ENCODE assay signal across 13 cellular contexts in genomic region chr12:9169986-9170634, GRCh38. TPM values are rescaled to one million over a fixed set of nuclear protein-coding genes. Genes with fewer than 3 reads are reported as not detected.
DNase-seq lines count a peak whose midpoint lies in the region; ATAC-seq and TF ChIP-seq lines count a peak whose summit lies in the region.
"Not testable (repeated sequence)": the region's sequence is repeated elsewhere in the genome, so short reads cannot be mapped to it uniquely, and the experiment has no call there.
"Had no signal": no experiment of that assay in that cellular context is flagged by ENCODE, and none has a peak within 500 bp of the region (broad histone marks: within the 10 kb centered on the region; RNA-seq: fewer than 3 reads in every experiment).

No MANE protein-coding gene starts in this region.

- not testable (repeated sequence) for H3K23ac ChIP-seq in mesendoderm (ENCODE audit: low read length)

- H3K9ac ChIP-seq in HUES64 (ENCODE audit: low read depth, low read length); mesendoderm (ENCODE audit: low read length): not testable (repeated sequence)

- H4K5ac ChIP-seq in mesendoderm (ENCODE audit: low read length) = not testable (repeated sequence)

- H3K79me1 ChIP-seq in mesendoderm (ENCODE audit: low read length) = not testable (repeated sequence)

- not testable (repeated sequence) for H3K36me3 ChIP-seq in HUES64 (ENCODE audit: insufficient read depth, low read length); iPS DF 6.9 (ENCODE audit: control insufficient read depth, insufficient read depth, low read length); mesendoderm (ENCODE audit: control insufficient read depth, insufficient read depth, low read length); spleen

- H3K79me2 ChIP-seq in mesendoderm (ENCODE audit: control insufficient read depth, insufficient read depth, low read length) = not testable (repeated sequence)

- H3K4me3 ChIP-seq in HUES64 (ENCODE audit: low read length) = 0 out of 2 replicates have a peak overlapping the region, but pooled peaks have one; percentile 7
- not testable (repeated sequence) for H3K4me3 ChIP-seq in iPS DF 6.9 (ENCODE audit: low read length); mesendoderm (ENCODE audit: low read length); spleen

- H3K4me1 Mint-ChIP-seq in endothelial cell (ENCODE audit: unreplicated experiment) = peaks cover 36% of the 10 kb centered on the region

- H3K4me1 ChIP-seq in HUES64 (ENCODE audit: insufficient read depth, low read length) = peaks cover 21% of the 10 kb centered on the region
- not testable (repeated sequence) for H3K4me1 ChIP-seq in iPS DF 6.9 (ENCODE audit: control insufficient read depth, insufficient read depth, low read length); mesendoderm (ENCODE audit: control insufficient read depth, low read depth, low read length); spleen

- not testable (repeated sequence) for H2BK120ac ChIP-seq in mesendoderm (ENCODE audit: low read depth, low read length)

- H3K4ac ChIP-seq in mesendoderm (ENCODE audit: low read depth, low read length) = not testable (repeated sequence)

- not testable (repeated sequence) for H3K4me2 ChIP-seq in mesendoderm (ENCODE audit: low read length)

- WGBS in HUES64 = 61% methylated on average over 7 of the region's 11 CpGs
- WGBS in iPS DF 6.9 (ENCODE audit: insufficient coverage, insufficient read length) = no CpG with 5 or more reads among the region's 11 CpGs
- WGBS in mesendoderm (ENCODE audit: extremely low coverage, insufficient coverage, low lambda C conversion rate) = no CpG with 5 or more reads among the region's 11 CpGs
- WGBS in spleen, 5 donors = 68 to 83% (median 75%) methylated on average over 8 to 11 of the region's 11 CpGs

- not testable (repeated sequence) for TF ChIP-seq CTCF in endothelial cell (IDR thresholded peaks at IDR 0.05; ENCODE audit: unreplicated experiment); spleen (IDR thresholded peaks at IDR 0.05 in 8 of 11, conservative IDR thresholded peaks at IDR 0.05 in 3 of 11)

- H2BK15ac ChIP-seq in mesendoderm (replicated peaks; ENCODE audit: low read depth) = not testable (repeated sequence)

- H3K18ac ChIP-seq in mesendoderm (ENCODE audit: low read length) = peak overlapping the region; percentile 9

- H3K9me3 ChIP-seq in HUES64 (ENCODE audit: insufficient read depth, low read depth, low read length); iPS DF 6.9 (ENCODE audit: control insufficient read depth, insufficient read depth, low read length); spleen: not testable (repeated sequence)

- ATAC-seq in left cardiac atrium = peak; percentile 47
- ATAC-seq in left lobe of liver = peak; percentile 53

- H3K27me3 ChIP-seq in HUES64 (ENCODE audit: insufficient read depth, low read length); iPS DF 6.9 (ENCODE audit: control insufficient read depth, insufficient read depth, low read length); mesendoderm (ENCODE audit: insufficient read depth, low read length, poor library complexity); spleen (replicated peaks in 1 of 7): not testable (repeated sequence)

- H2BK5ac ChIP-seq in mesendoderm (ENCODE audit: low read length) = peak overlapping the region; percentile 84

- not testable (repeated sequence) for H3K9me3 Mint-ChIP-seq in endothelial cell (ENCODE audit: unreplicated experiment)

- H3K27me3 Mint-ChIP-seq in endothelial cell (ENCODE audit: unreplicated experiment) = not testable (repeated sequence)

- intact Hi-C loops in left cardiac atrium (cut with DNase I); spleen (cut with DNase I; ENCODE audit: low total_unique reads): not testable (repeated sequence)

- H3K4me3 Mint-ChIP-seq in endothelial cell (ENCODE audit: unreplicated experiment) = not testable (repeated sequence)

- TF ChIP-seq POLR2A in spleen (IDR thresholded peaks at IDR 0.05) = not testable (repeated sequence)

- H3K27ac ChIP-seq in HUES64 (ENCODE audit: low read depth, low read length) = 0 out of 2 replicates have a peak overlapping the region, but pooled peaks have one; percentile 20
- H3K27ac ChIP-seq in iPS DF 6.9 (ENCODE audit: low read length); mesendoderm (ENCODE audit: low read depth, low read length): not testable (repeated sequence)
- peak overlapping the region in 5 of 8 donors; percentile 15 to 51 (median 35) for H3K27ac ChIP-seq in spleen

- DNase-seq in endothelial cell (ENCODE audit: low spot score) (peak; percentile 43), iPS DF 6.9 (ENCODE audit: low read depth, low spot score) (peak; percentile 11), mesendoderm (peak; percentile 66)
- not testable (repeated sequence) for DNase-seq in left cardiac atrium; left lobe of liver (ENCODE audit: low spot score); spleen

- peak overlapping the region; percentile 70 for H3K56ac ChIP-seq in mesendoderm (ENCODE audit: low read length)

- peak overlapping the region; percentile 69 for H2AK5ac ChIP-seq in mesendoderm (ENCODE audit: low read length)

- not testable (repeated sequence) for H4K8ac ChIP-seq in mesendoderm (ENCODE audit: low read depth, low read length)

- not testable (repeated sequence) for H3K36me3 Mint-ChIP-seq in endothelial cell (ENCODE audit: low read depth, unreplicated experiment)

- H3K27ac Mint-ChIP-seq in endothelial cell (ENCODE audit: unreplicated experiment) = peak overlapping the region; percentile 93

RNA-seq across cellular contexts. Expression of gene PZP, which starts 38.1 kb away (rescaled TPM):
- polyA plus RNA-seq in HUES64 (2013, experiment 1 of 2) = not detected
- polyA plus RNA-seq in HUES64 (2013, experiment 2 of 2) = not detected
- total RNA-seq in endothelial cell (ENCODE audit: unreplicated experiment) (2.2 TPM), left cardiac atrium (under 1 TPM; 0.42 to 0.68 TPM), left lobe of liver (0.70 TPM), spleen (1 to 10 TPM in 5 of 7 donors, under 1 TPM in 2; 0.68 to 3.0 (median 1.3) TPM)
- polyA plus RNA-seq in mesendoderm (2013, experiment 1 of 2) = not detected
- 0.01 TPM for polyA plus RNA-seq in mesendoderm (2013, experiment 2 of 2)
- under 1 TPM; 0.06 to 0.70 (median 0.35) TPM for polyA plus RNA-seq in spleen
- total RNA-seq: CD4-positive, CD25-positive, alpha-beta regulatory T cell; H4; MCF 10A; OCI-LY7; Peyer's patch had no signal
- polyA plus RNA-seq: BJ had no signal

RNA-seq across cellular contexts. Expression of gene A2M, which starts 54.4 kb away (rescaled TPM):
- 5.3 TPM for polyA plus RNA-seq in HUES64 (2013, experiment 1 of 2)
- 14.6 TPM for polyA plus RNA-seq in HUES64 (2013, experiment 2 of 2)
- total RNA-seq in endothelial cell (ENCODE audit: unreplicated experiment) (1.4 TPM), left cardiac atrium (100 to 1,000 TPM; 634 to 687 TPM), left lobe of liver (915 TPM), spleen (100 to 1,000 TPM; 348 to 975 (median 429) TPM)
- not detected for polyA plus RNA-seq in mesendoderm (2013, experiment 1 of 2)
- polyA plus RNA-seq in mesendoderm (2013, experiment 2 of 2) = not detected
- polyA plus RNA-seq in spleen = 10 to 100 TPM; 28.9 to 75.1 (median 61.5) TPM
- total RNA-seq: CD4-positive, CD25-positive, alpha-beta regulatory T cell; MCF 10A; OCI-LY7 had no signal
- polyA plus RNA-seq: CD4-positive, CD25-positive, alpha-beta regulatory T cell had no signal

Comparison
In these comparisons a context has a peak if more than half of its experiments do, and no peak if none do; other contexts are left out.
1. RNA of gene A2M, which starts 54.4 kb away (total RNA-seq): 915 TPM in left lobe of liver (single experiment), 634 to 687 TPM in left cardiac atrium and 348 to 975 TPM in spleen; 1.4 TPM in endothelial cell (single experiment); every median in the first group is over 100 times any median in the second.